ENCODE assay signal across 2 cellular contexts in the genomic region with DNA sequence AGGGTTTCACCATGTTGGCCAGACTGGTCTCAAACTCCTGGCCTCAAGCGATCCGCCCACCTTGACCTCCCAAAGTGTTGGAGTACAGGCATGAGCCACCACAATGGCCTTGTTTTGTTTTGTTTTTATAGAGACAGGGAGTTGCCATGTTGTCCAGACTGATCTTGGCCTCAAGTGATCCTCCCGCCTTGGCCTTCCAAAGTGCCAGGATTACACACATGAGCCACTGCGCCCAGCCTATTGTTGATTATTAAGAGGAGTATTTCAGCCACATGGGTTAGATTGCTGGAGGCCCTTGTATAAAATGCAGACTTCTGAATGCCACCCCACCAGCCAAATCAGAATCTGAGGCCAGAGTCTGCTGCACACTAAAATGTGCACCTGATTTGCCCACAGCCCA.
TF ChIP-seq lines count a peak whose summit lies in the region.

No MANE protein-coding gene starts in this region.

TF ChIP-seq in GM23338, 12 proteins besides CTCF, POLR2A, EP300 and RAD21 (continued from another document):
- TF ChIP-seq, protein P1, sequence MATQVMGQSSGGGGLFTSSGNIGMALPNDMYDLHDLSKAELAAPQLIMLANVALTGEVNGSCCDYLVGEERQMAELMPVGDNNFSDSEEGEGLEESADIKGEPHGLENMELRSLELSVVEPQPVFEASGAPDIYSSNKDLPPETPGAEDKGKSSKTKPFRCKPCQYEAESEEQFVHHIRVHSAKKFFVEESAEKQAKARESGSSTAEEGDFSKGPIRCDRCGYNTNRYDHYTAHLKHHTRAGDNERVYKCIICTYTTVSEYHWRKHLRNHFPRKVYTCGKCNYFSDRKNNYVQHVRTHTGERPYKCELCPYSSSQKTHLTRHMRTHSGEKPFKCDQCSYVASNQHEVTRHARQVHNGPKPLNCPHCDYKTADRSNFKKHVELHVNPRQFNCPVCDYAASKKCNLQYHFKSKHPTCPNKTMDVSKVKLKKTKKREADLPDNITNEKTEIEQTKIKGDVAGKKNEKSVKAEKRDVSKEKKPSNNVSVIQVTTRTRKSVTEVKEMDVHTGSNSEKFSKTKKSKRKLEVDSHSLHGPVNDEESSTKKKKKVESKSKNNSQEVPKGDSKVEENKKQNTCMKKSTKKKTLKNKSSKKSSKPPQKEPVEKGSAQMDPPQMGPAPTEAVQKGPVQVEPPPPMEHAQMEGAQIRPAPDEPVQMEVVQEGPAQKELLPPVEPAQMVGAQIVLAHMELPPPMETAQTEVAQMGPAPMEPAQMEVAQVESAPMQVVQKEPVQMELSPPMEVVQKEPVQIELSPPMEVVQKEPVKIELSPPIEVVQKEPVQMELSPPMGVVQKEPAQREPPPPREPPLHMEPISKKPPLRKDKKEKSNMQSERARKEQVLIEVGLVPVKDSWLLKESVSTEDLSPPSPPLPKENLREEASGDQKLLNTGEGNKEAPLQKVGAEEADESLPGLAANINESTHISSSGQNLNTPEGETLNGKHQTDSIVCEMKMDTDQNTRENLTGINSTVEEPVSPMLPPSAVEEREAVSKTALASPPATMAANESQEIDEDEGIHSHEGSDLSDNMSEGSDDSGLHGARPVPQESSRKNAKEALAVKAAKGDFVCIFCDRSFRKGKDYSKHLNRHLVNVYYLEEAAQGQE (IDR thresholded peaks at IDR 0.05; ENCODE audit: unreplicated experiment): no peak
- TF ChIP-seq, protein P2, sequence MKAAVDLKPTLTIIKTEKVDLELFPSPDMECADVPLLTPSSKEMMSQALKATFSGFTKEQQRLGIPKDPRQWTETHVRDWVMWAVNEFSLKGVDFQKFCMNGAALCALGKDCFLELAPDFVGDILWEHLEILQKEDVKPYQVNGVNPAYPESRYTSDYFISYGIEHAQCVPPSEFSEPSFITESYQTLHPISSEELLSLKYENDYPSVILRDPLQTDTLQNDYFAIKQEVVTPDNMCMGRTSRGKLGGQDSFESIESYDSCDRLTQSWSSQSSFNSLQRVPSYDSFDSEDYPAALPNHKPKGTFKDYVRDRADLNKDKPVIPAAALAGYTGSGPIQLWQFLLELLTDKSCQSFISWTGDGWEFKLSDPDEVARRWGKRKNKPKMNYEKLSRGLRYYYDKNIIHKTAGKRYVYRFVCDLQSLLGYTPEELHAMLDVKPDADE (IDR thresholded peaks at IDR 0.05): no peak
- TF ChIP-seq, protein P3, sequence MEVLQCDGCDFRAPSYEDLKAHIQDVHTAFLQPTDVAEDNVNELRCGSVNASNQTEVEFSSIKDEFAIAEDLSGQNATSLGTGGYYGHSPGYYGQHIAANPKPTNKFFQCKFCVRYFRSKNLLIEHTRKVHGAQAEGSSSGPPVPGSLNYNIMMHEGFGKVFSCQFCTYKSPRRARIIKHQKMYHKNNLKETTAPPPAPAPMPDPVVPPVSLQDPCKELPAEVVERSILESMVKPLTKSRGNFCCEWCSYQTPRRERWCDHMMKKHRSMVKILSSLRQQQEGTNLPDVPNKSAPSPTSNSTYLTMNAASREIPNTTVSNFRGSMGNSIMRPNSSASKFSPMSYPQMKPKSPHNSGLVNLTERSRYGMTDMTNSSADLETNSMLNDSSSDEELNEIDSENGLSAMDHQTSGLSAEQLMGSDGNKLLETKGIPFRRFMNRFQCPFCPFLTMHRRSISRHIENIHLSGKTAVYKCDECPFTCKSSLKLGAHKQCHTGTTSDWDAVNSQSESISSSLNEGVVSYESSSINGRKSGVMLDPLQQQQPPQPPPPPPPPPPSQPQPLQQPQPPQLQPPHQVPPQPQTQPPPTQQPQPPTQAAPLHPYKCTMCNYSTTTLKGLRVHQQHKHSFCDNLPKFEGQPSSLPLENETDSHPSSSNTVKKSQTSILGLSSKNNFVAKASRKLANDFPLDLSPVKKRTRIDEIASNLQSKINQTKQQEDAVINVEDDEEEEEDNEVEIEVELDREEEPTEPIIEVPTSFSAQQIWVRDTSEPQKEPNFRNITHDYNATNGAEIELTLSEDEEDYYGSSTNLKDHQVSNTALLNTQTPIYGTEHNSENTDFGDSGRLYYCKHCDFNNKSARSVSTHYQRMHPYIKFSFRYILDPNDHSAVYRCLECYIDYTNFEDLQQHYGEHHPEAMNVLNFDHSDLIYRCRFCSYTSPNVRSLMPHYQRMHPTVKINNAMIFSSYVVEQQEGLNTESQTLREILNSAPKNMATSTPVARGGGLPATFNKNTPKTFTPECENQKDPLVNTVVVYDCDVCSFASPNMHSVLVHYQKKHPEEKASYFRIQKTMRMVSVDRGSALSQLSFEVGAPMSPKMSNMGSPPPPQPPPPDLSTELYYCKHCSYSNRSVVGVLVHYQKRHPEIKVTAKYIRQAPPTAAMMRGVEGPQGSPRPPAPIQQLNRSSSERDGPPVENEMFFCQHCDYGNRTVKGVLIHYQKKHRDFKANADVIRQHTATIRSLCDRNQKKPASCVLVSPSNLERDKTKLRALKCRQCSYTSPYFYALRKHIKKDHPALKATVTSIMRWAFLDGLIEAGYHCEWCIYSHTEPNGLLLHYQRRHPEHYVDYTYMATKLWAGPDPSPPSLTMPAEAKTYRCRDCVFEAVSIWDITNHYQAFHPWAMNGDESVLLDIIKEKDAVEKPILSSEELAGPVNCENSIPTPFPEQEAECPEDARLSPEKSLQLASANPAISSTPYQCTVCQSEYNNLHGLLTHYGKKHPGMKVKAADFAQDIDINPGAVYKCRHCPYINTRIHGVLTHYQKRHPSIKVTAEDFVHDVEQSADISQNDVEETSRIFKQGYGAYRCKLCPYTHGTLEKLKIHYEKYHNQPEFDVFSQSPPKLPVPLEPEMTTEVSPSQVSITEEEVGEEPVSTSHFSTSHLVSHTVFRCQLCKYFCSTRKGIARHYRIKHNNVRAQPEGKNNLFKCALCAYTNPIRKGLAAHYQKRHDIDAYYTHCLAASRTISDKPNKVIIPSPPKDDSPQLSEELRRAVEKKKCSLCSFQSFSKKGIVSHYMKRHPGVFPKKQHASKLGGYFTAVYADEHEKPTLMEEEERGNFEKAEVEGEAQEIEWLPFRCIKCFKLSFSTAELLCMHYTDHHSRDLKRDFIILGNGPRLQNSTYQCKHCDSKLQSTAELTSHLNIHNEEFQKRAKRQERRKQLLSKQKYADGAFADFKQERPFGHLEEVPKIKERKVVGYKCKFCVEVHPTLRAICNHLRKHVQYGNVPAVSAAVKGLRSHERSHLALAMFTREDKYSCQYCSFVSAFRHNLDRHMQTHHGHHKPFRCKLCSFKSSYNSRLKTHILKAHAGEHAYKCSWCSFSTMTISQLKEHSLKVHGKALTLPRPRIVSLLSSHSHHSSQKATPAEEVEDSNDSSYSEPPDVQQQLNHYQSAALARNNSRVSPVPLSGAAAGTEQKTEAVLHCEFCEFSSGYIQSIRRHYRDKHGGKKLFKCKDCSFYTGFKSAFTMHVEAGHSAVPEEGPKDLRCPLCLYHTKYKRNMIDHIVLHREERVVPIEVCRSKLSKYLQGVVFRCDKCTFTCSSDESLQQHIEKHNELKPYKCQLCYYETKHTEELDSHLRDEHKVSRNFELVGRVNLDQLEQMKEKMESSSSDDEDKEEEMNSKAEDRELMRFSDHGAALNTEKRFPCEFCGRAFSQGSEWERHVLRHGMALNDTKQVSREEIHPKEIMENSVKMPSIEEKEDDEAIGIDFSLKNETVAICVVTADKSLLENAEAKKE (CRISPR knock-in tag; IDR thresholded peaks at IDR 0.05): no peak
- TF ChIP-seq CREB1 (CRISPR knock-in tag; IDR thresholded peaks at IDR 0.05; ENCODE audit: low read depth) (no peak), NANOG (IDR thresholded peaks at IDR 0.05; ENCODE audit: borderline replicate concordance) (no peak)

TF ChIP-seq in WTC11, 78 proteins besides CTCF, POLR2A, EP300 and RAD21 (continued from another document):
- TF ChIP-seq, protein P4, sequence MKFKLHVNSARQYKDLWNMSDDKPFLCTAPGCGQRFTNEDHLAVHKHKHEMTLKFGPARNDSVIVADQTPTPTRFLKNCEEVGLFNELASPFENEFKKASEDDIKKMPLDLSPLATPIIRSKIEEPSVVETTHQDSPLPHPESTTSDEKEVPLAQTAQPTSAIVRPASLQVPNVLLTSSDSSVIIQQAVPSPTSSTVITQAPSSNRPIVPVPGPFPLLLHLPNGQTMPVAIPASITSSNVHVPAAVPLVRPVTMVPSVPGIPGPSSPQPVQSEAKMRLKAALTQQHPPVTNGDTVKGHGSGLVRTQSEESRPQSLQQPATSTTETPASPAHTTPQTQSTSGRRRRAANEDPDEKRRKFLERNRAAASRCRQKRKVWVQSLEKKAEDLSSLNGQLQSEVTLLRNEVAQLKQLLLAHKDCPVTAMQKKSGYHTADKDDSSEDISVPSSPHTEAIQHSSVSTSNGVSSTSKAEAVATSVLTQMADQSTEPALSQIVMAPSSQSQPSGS (CRISPR knock-in tag; IDR thresholded peaks at IDR 0.05; ENCODE audit: borderline replicate concordance, low read depth): no peak
- TF ChIP-seq TCF7 (CRISPR knock-in tag; IDR thresholded peaks at IDR 0.05; ENCODE audit: low read depth) (no peak), CREM (CRISPR knock-in tag; IDR thresholded peaks at IDR 0.05) (no peak), NFE2L1 (CRISPR knock-in tag; IDR thresholded peaks at IDR 0.05) (no peak)
